In the genomic region with DNA sequence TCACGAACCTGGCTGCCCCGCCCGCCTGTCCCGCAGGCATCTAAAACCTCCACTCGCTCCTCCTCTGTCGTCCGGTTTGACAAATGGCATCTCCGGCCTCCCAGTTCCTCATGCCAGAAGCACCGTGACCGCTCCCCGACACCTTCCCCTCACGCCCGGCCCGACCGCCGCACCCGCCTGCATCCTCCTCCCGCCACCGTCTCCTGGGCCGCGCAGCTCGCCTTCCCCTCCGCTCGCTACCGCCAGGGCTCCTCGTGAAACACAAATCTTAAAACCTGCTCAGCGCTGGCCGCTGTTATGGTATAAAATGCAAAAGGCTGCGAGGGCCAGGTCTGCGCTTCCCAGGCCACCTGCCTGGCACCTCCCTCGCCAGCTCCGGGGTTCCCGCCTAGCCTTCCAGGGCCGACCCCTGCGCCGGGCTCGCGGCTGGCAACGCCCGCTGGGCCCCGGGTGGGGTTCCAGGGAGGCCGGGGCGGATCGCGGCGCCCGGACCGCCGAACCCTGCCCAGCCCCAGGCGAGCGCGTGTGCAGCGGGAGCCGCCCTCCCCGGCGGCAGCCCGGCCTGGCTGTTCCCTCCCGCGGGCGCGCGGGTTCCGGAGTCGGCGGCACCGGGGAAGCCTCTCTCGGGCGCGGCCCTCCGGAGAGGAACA, we compare ENCODE assay signal across 8 cellular contexts. TPM values are rescaled to one million over a fixed set of nuclear protein-coding genes. Genes with fewer than 3 reads are reported as not detected.
DNase-seq lines count a peak whose midpoint lies in the region; ATAC-seq lines count a peak whose summit lies in the region.

No MANE protein-coding gene starts in this region.

- peaks cover 3% of the 10 kb centered on the region for H3K36me3 Mint-ChIP-seq in activated T-helper 1 cell treated with anti-CD3 and anti-CD28 coated beads, Interleukin-12 subunit alpha, Interleukin-12 subunit beta, Interleukin-2, Interleukin-4 antibody, amounts not matched to agents 30 ng/mL and 10 ng/mL and 1 ng/mL, durations not matched to agents 14 hours and 24 hours and 36 hours (ENCODE audit: low read depth)

- H3K23ac ChIP-seq in trophoblast cell (ENCODE audit: low read length): no peak overlapping the region

- intact Hi-C loops in activated T-helper 1 cell treated with anti-CD3 and anti-CD28 coated beads, Interleukin-12 subunit alpha, Interleukin-12 subunit beta, Interleukin-2, Interleukin-4 antibody, amounts not matched to agents 30 ng/mL and 10 ng/mL and 1 ng/mL, durations not matched to agents 14 hours and 24 hours and 36 hours (cut with micrococcal nuclease): loop anchor here (1.0 to 10.0 kb wide), 10 partner anchors 9 to 753 kb away; a partner anchor contains a TSS

- peaks cover 8 to 21% of the 10 kb centered on the region in 2 experiments for H3K4me1 ChIP-seq in trophoblast cell (ENCODE audit: control insufficient read depth in 1 of 2, insufficient read depth in 2 of 2, low read length in 2 of 2)

- H3K27ac ChIP-seq in trophoblast cell (ENCODE audit: low read depth, low read length): peak overlapping the region; percentile 28

- DNase-seq in AG08396 (ENCODE audit: low spot score) (peak; percentile 65), HT-29 (ENCODE audit: low spot score) (peak; percentile 56), germinal center (ENCODE audit: low spot score) (peak; percentile 50), trophoblast cell (peak; percentile 40 to 62), SKM-1 treated with dmso at 0.1 percent for 144 hours (lab: John Stamatoyannopoulos, UW; ENCODE audit: unreplicated experiment) (no peak), NCI-H187 treated with DMSO at 0.1 percent for 48 hours (lab: John Stamatoyannopoulos, UW) (no peak)
- DNase-seq in activated T-helper 1 cell treated with anti-CD3 and anti-CD28 coated beads, Interleukin-12 subunit alpha, Interleukin-12 subunit beta, Interleukin-2, Interleukin-4 antibody, amounts not matched to agents 30 ng/mL and 10 ng/mL and 1 ng/mL, durations not matched to agents 14 hours and 24 hours and 36 hours (ENCODE audit: low spot score): no peak

- H3K18ac ChIP-seq in trophoblast cell (ENCODE audit: low read length): peak overlapping the region; percentile 37

- whole genome bisulfite sequencing in trophoblast cell (ENCODE audit: extremely low coverage, insufficient coverage, insufficient read length): no CpG with 5 or more reads among the region's 70 CpGs

- peak; percentile 2 for ATAC-seq in GM19023 (IDR thresholded peaks at IDR 0.05; ENCODE audit: unreplicated experiment)

- peak overlapping the region; percentile 13 for H3K4ac ChIP-seq in trophoblast cell (ENCODE audit: low read depth, low read length)

- peak overlapping the region; percentile 82 for H3K4me3 ChIP-seq in trophoblast cell (ENCODE audit: low read depth, low read length)

- peak overlapping the region; percentile 40 for H3K27ac Mint-ChIP-seq in activated T-helper 1 cell treated with anti-CD3 and anti-CD28 coated beads, Interleukin-12 subunit alpha, Interleukin-12 subunit beta, Interleukin-2, Interleukin-4 antibody, amounts not matched to agents 30 ng/mL and 10 ng/mL and 1 ng/mL, durations not matched to agents 14 hours and 24 hours and 36 hours

- H3K27me3 Mint-ChIP-seq in activated T-helper 1 cell treated with anti-CD3 and anti-CD28 coated beads, Interleukin-12 subunit alpha, Interleukin-12 subunit beta, Interleukin-2, Interleukin-4 antibody, amounts not matched to agents 30 ng/mL and 10 ng/mL and 1 ng/mL, durations not matched to agents 14 hours and 24 hours and 36 hours (ENCODE audit: insufficient read depth): no peaks in the 10 kb centered on the region

- H2BK120ac ChIP-seq in trophoblast cell (ENCODE audit: insufficient read depth, low read length, poor library complexity): no peak overlapping the region

- no peak overlapping the region for H2BK12ac ChIP-seq in trophoblast cell (ENCODE audit: low read length)

- no peaks in the 10 kb centered on the region for H3K9me3 ChIP-seq in trophoblast cell (ENCODE audit: insufficient read depth, low read depth, low read length)

- H3K9ac ChIP-seq in trophoblast cell (ENCODE audit: low read length): peak overlapping the region; percentile 73

- peak overlapping the region; percentile 70 for H3K14ac ChIP-seq in trophoblast cell (ENCODE audit: low read length)

- H4K8ac ChIP-seq in trophoblast cell (ENCODE audit: low read depth, low read length): peak overlapping the region; percentile 69

- peak overlapping the region; percentile 91 for H3K4me2 ChIP-seq in trophoblast cell (ENCODE audit: low read length)

- no peak overlapping the region for H2BK5ac ChIP-seq in trophoblast cell (ENCODE audit: low read depth, low read length, poor library complexity)

- peak overlapping the region; percentile 51 for H2AK5ac ChIP-seq in trophoblast cell (ENCODE audit: low read length)

- peak overlapping the region; percentile 67 for H4K91ac ChIP-seq in trophoblast cell (ENCODE audit: low read depth, low read length)

- H3K79me2 ChIP-seq in trophoblast cell (ENCODE audit: control insufficient read depth, insufficient read depth, low read length, poor library complexity): peaks cover 4% of the 10 kb centered on the region

- peak overlapping the region; percentile 8 for H2AFZ ChIP-seq in trophoblast cell (ENCODE audit: insufficient read depth, low read length, poor library complexity)

- H3K27me3 ChIP-seq in trophoblast cell (ENCODE audit: insufficient read depth, low read length): no peaks in the 10 kb centered on the region

- H3K36me3 ChIP-seq in trophoblast cell (ENCODE audit: control insufficient read depth in 1 of 2, insufficient read depth in 2 of 2, low read length in 2 of 2): peaks cover 45 to 55% of the 10 kb centered on the region in 2 experiments

- no peaks in the 10 kb centered on the region for H3K9me3 Mint-ChIP-seq in activated T-helper 1 cell treated with anti-CD3 and anti-CD28 coated beads, Interleukin-12 subunit alpha, Interleukin-12 subunit beta, Interleukin-2, Interleukin-4 antibody, amounts not matched to agents 30 ng/mL and 10 ng/mL and 1 ng/mL, durations not matched to agents 14 hours and 24 hours and 36 hours

- peak overlapping the region; percentile 85 for H3K4me3 Mint-ChIP-seq in activated T-helper 1 cell treated with anti-CD3 and anti-CD28 coated beads, Interleukin-12 subunit alpha, Interleukin-12 subunit beta, Interleukin-2, Interleukin-4 antibody, amounts not matched to agents 30 ng/mL and 10 ng/mL and 1 ng/mL, durations not matched to agents 14 hours and 24 hours and 36 hours

- H3K4me1 Mint-ChIP-seq in activated T-helper 1 cell treated with anti-CD3 and anti-CD28 coated beads, Interleukin-12 subunit alpha, Interleukin-12 subunit beta, Interleukin-2, Interleukin-4 antibody, amounts not matched to agents 30 ng/mL and 10 ng/mL and 1 ng/mL, durations not matched to agents 14 hours and 24 hours and 36 hours (ENCODE audit: low read depth): no peaks in the 10 kb centered on the region

- H3K79me1 ChIP-seq in trophoblast cell (ENCODE audit: low read length): no peaks in the 10 kb centered on the region

- peak overlapping the region; percentile 39 for H4K12ac ChIP-seq in trophoblast cell (ENCODE audit: low read depth, low read length)

RNA-seq across cellular contexts. Expression of a gene that starts 0.5 kb away (rescaled TPM):
- total RNA-seq in HT-29 (2014; rRNA removed; shearing (Covaris generic)): 96.9 and 102 TPM in 2 replicates
- total RNA-seq in activated T-helper 1 cell treated with anti-CD3 and anti-CD28 coated beads, Interleukin-12 subunit alpha, Interleukin-12 subunit beta, Interleukin-2, Interleukin-4 antibody, amounts not matched to agents 30 ng/mL and 10 ng/mL and 1 ng/mL, durations not matched to agents 14 hours and 24 hours and 36 hours: 30.3 and 30.8 TPM in 2 replicates
- 33.2 and 35.2 TPM in 2 replicates for polyA plus RNA-seq in trophoblast cell (2013)

RNA-seq across cellular contexts. Expression of a gene that starts 0.9 kb away (rescaled TPM):
- 215 and 217 TPM in 2 replicates for total RNA-seq in HT-29 (2014; rRNA removed; shearing (Covaris generic))
- 81.6 and 82.8 TPM in 2 replicates for total RNA-seq in activated T-helper 1 cell treated with anti-CD3 and anti-CD28 coated beads, Interleukin-12 subunit alpha, Interleukin-12 subunit beta, Interleukin-2, Interleukin-4 antibody, amounts not matched to agents 30 ng/mL and 10 ng/mL and 1 ng/mL, durations not matched to agents 14 hours and 24 hours and 36 hours
- 44.4 and 44.6 TPM in 2 replicates for polyA plus RNA-seq in trophoblast cell (2013)

RNA-seq across cellular contexts. Expression of a gene that starts 8.9 kb away (rescaled TPM):
- total RNA-seq in HT-29 (2014; rRNA removed; shearing (Covaris generic)): 355 and 493 TPM in 2 replicates
- total RNA-seq in activated T-helper 1 cell treated with anti-CD3 and anti-CD28 coated beads, Interleukin-12 subunit alpha, Interleukin-12 subunit beta, Interleukin-2, Interleukin-4 antibody, amounts not matched to agents 30 ng/mL and 10 ng/mL and 1 ng/mL, durations not matched to agents 14 hours and 24 hours and 36 hours: 209 and 215 TPM in 2 replicates
- polyA plus RNA-seq in trophoblast cell (2013): 94.3 and 98.1 TPM in 2 replicates

RNA-seq across cellular contexts. Expression of a gene that starts 9.3 kb away (rescaled TPM):
- 75.6 and 84.1 TPM in 2 replicates for total RNA-seq in HT-29 (2014; rRNA removed; shearing (Covaris generic))
- total RNA-seq in activated T-helper 1 cell treated with anti-CD3 and anti-CD28 coated beads, Interleukin-12 subunit alpha, Interleukin-12 subunit beta, Interleukin-2, Interleukin-4 antibody, amounts not matched to agents 30 ng/mL and 10 ng/mL and 1 ng/mL, durations not matched to agents 14 hours and 24 hours and 36 hours: 31.0 and 32.7 TPM in 2 replicates
- polyA plus RNA-seq in trophoblast cell (2013): 3.6 and 4.3 TPM in 2 replicates

RNA-seq across cellular contexts. Expression of a gene that starts 10.5 kb away (rescaled TPM):
- total RNA-seq in HT-29 (2014; rRNA removed; shearing (Covaris generic)): 186 and 224 TPM in 2 replicates
- 49.5 and 49.9 TPM in 2 replicates for total RNA-seq in activated T-helper 1 cell treated with anti-CD3 and anti-CD28 coated beads, Interleukin-12 subunit alpha, Interleukin-12 subunit beta, Interleukin-2, Interleukin-4 antibody, amounts not matched to agents 30 ng/mL and 10 ng/mL and 1 ng/mL, durations not matched to agents 14 hours and 24 hours and 36 hours
- 31.6 TPM in 2 replicates for polyA plus RNA-seq in trophoblast cell (2013)

Comparison
In these comparisons a context has a peak if more than half of its experiments do, and no peak if none do; other contexts are left out.
1. DNase-seq: peak in AG08396 (single experiment), HT-29 (single experiment), germinal center (single experiment) and trophoblast cell (2 of 2); none in activated T-helper 1 cell treated with anti-CD3 and anti-CD28 coated beads, Interleukin-12 subunit alpha, Interleukin-12 subunit beta, Interleukin-2, Interleukin-4 antibody, amounts not matched to agents 30 ng/mL and 10 ng/mL and 1 ng/mL, durations not matched to agents 14 hours and 24 hours and 36 hours (single experiment), SKM-1 treated with dmso at 0.1 percent for 144 hours (single experiment) and NCI-H187 treated with DMSO at 0.1 percent for 48 hours (single experiment).